11 cellular contexts compared by ENCODE assay signal in the genomic region with DNA sequence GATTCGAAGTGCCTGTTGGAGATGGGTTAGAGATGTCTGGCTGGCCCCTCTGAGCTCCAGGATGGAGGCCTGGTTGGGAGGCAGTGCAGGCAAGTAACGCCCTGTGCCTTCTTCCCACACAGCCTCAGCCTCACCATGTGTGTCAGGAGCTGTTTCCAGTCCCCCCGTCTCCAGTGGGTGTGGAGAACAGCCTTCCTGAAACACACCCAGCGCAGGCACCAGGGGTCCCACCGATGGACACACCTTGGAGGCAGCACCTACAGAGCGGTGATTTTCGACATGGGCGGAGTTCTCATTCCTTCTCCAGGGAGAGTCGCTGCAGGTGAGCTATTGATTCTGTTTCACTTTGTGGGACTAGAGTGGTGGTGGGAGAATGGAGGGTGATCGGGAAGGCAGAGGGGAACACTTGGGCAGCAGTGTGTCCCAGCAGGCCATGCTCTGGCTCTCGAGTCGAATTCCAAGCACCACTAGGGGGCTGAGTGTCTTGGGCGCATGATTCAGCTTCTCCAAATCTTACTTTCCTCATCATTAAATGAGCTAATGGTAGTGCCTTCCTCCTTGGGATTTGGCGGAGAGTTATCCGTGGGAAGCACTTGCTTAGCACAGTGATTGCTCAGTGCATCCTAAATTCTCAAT. TPM values are rescaled to one million over a fixed set of nuclear protein-coding genes. Genes with fewer than 3 reads are reported as not detected.
DNase-seq lines count a peak whose midpoint lies in the region; ATAC-seq and TF ChIP-seq lines count a peak whose summit lies in the region.
"Had no signal": no experiment of that assay in that cellular context is flagged by ENCODE, and none has a peak within 500 bp of the region (broad histone marks: within the 10 kb centered on the region; RNA-seq: fewer than 3 reads in every experiment).

No MANE protein-coding gene starts in this region.

- no peak overlapping the region for H3K9ac ChIP-seq in KMS-11

- DNase-seq in NCI-H82 (lab: John Stamatoyannopoulos, UW): peak; percentile 16
- DNase-seq in NCI-H82 treated with DMSO at 0.1 percent for 48 hours (lab: John Stamatoyannopoulos, UW; ENCODE audit: unreplicated experiment): no peak
- no peak for DNase-seq in astrocyte of the cerebellum (ENCODE audit: low read depth)
- DNase-seq in myocyte (ENCODE audit: low read depth): peak; percentile 7
- no peak for DNase-seq in stimulated activated CD8-positive, alpha-beta memory T cell treated with anti-CD3 and anti-CD28 coated beads, Interleukin-4, amount 100 ng/mL, for 48 hours
- DNase-seq: activated gamma-delta T cell, left cardiac atrium, T-helper 9 cell had no signal

- TF ChIP-seq CTCF in KMS-11 (conservative IDR thresholded peaks at IDR 0.05; ENCODE audit: low read depth, low read length) (0 out of 2 replicates have a peak, but pooled peaks have one; percentile 30), astrocyte of the cerebellum (IDR thresholded peaks at IDR 0.05; ENCODE audit: low read depth, low read length, missing control alignments) (peak; percentile 21)

- H3K79me2 ChIP-seq in KMS-11 (ENCODE audit: insufficient read depth, low read depth): no peaks in the 10 kb centered on the region

- no peak overlapping the region; the same call in 1 of the 2 replicates for H3K27ac ChIP-seq in KMS-11

- H3K4me1 ChIP-seq in KMS-11 (ENCODE audit: low read depth, poor library complexity, severe bottlenecking): peaks cover 15% of the 10 kb centered on the region

- H2AFZ ChIP-seq in KMS-11 (ENCODE audit: low read depth): no peak overlapping the region

- in situ Hi-C loops in astrocyte of the cerebellum (cut with HindIII; ENCODE audit: low sequenced_read_pairs): no loop called here

- no peaks in the 10 kb centered on the region for H3K27me3 ChIP-seq in KMS-11 (ENCODE audit: insufficient read depth, low read depth)

- H4K20me1 ChIP-seq in KMS-11 (ENCODE audit: insufficient read depth): no peaks in the 10 kb centered on the region

- no peak overlapping the region for H3K4me2 ChIP-seq in KMS-11

- H3K36me3 ChIP-seq in KMS-11 (ENCODE audit: insufficient read depth): no peaks in the 10 kb centered on the region

- no peak overlapping the region for H3K4me3 ChIP-seq in KMS-11 (IDR thresholded peaks at IDR 0.05; ENCODE audit: insufficient read depth, low read depth, low read length)
- H3K4me3 ChIP-seq in astrocyte of the cerebellum (ENCODE audit: low read depth, low read length): no peak overlapping the region

- ATAC-seq in GM21390 (IDR thresholded peaks at IDR 0.05; ENCODE audit: unreplicated experiment) (no peak), HG03469 (IDR thresholded peaks at IDR 0.05; ENCODE audit: unreplicated experiment) (no peak)
- ATAC-seq: left cardiac atrium had no signal

RNA-seq across cellular contexts. Expression of a gene that starts 6.8 kb away (rescaled TPM):
- 13.5 and 17.3 TPM in 2 replicates for total RNA-seq in myocyte
- polyA plus RNA-seq in myocyte (2012): 15.9 TPM

RNA-seq across cellular contexts. Expression of a gene that starts 6.9 kb away (rescaled TPM):
- total RNA-seq in myocyte: 17.7 and 20.4 TPM in 2 replicates
- polyA plus RNA-seq in myocyte (2012): 11.8 TPM

Comparison
In these comparisons a context has a peak if more than half of its experiments do, and no peak if none do; other contexts are left out.
1. DNase-seq: peak in NCI-H82 (single experiment) and myocyte (single experiment); none in NCI-H82 treated with DMSO at 0.1 percent for 48 hours (single experiment), astrocyte of the cerebellum (single experiment) and stimulated activated CD8-positive, alpha-beta memory T cell treated with anti-CD3 and anti-CD28 coated beads, Interleukin-4, amount 100 ng/mL, for 48 hours (single experiment).